28 cellular contexts compared by ENCODE assay signal in the genomic region with DNA sequence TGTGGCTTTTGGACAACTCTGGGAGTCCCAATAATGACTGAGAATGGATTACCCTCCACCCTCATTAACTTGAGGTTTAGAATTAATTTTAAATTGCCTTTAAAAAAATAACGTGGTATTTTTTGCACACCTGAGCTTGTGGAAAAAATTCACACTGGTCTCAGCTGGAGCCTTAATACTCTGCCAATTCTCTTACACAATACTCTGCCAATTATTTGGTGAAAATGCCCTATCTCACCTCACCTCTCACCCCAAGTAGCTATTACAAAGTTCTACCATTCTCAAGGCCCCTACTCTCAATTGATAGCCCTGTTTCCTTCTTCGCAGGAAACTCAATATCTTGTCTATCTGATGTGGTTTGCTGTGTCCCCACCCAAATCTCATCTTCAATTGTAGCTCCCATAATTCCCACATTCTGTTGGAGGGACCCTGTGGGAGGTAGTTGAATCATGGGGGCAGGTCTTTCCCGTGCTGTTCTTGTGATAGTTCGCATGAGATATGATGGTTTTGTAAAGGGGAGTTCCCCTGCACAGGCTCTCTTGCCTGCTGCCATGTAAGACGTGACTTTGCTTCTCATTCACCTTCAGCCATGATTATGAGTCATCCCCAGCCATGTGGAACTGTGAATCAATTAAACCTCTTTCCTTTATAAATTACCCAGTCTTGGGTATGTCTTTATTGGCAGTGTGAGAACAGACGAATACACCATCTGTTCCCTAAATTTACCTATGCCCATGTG. TPM values are rescaled to one million over a fixed set of nuclear protein-coding genes. Genes with fewer than 3 reads are reported as not detected.
"Had no signal": no experiment of that assay in that cellular context is flagged by ENCODE, and none has a peak within 500 bp of the region (broad histone marks: within the 10 kb centered on the region; RNA-seq: fewer than 3 reads in every experiment).

No MANE protein-coding gene starts in this region.

- DNase-seq: activated B cell treated with CpG ODN at 0.5 μM for 24 hours; activated CD4-positive, alpha-beta T cell treated with anti-CD3 and anti-CD28 coated beads, Interleukin-2, amount 50 U/mL, for 4 hours; activated CD8-positive, alpha-beta memory T cell treated with anti-CD3 and anti-CD28 coated beads, Interleukin-2, amount 50 U/mL, for 4 hours; activated gamma-delta T cell; activated naive CD8-positive, alpha-beta T cell treated with anti-CD3 and anti-CD28 coated beads, Interleukin-2, amount 50 U/mL, for 24 hours; activated T-cell treated with anti-CD3 and anti-CD28 coated beads, Interleukin-2, amount 50 U/mL, for 1 hour; amygdala; central memory CD4-positive, alpha-beta T cell; foreskin fibroblast; head of caudate nucleus; hippocampal formation; immature natural killer cell; kidney; naive B cell; nephron progenitor cell; stimulated activated CD4-positive, alpha-beta T cell treated with anti-CD3 and anti-CD28 coated beads, Interleukin-1b, Interleukin-23, amount 100 ng/mL, for 48 hours; stimulated activated naive B cell treated with anti-CD40 and anti-IgM and Interleukin-4, amounts not matched to agents 10 μg/mL and 1 μg/mL and 100 μg/mL, for 72 hours; stomach; thyroid gland had no signal

- H3K36me3 ChIP-seq: breast epithelium, neutrophil, prostate gland, stomach, thyroid gland had no signal

- H3K27me3 Mint-ChIP-seq: activated B cell treated with CpG ODN at 0.5 μM for 24 hours; naive B cell; stimulated activated naive B cell treated with anti-CD40 and anti-IgM and Interleukin-4, amounts not matched to agents 10 μg/mL and 1 μg/mL and 100 μg/mL, for 72 hours had no signal

- H3K27ac Mint-ChIP-seq: activated B cell treated with CpG ODN at 0.5 μM for 24 hours; activated naive CD4-positive, alpha-beta T cell treated with anti-CD3 and anti-CD28 coated beads, Interleukin-2, amount 50 U/mL, for 24 hours; activated naive CD8-positive, alpha-beta T cell treated with anti-CD3 and anti-CD28 coated beads, Interleukin-2, amount 50 U/mL, for 24 hours; activated T-helper 1 cell treated with anti-CD3 and anti-CD28 coated beads, Interleukin-12 subunit alpha, Interleukin-12 subunit beta, Interleukin-2, Interleukin-4 antibody, amounts not matched to agents 30 ng/mL and 10 ng/mL and 1 ng/mL, durations not matched to agents 14 hours and 24 hours and 36 hours; immature natural killer cell; mesothelial cell of epicardium; nephron progenitor cell; stimulated activated naive B cell treated with anti-CD40 and anti-IgM and Interleukin-4, amounts not matched to agents 10 μg/mL and 1 μg/mL and 100 μg/mL, for 72 hours; T-helper 2 cell treated with Interferon-gamma antibody and Interleukin-4, amounts not matched to agents 5 μg/mL and 100 μg/mL, for 36 hours had no signal

- H3K4me3 Mint-ChIP-seq: activated B cell treated with CpG ODN at 0.5 μM for 24 hours; activated naive CD4-positive, alpha-beta T cell treated with anti-CD3 and anti-CD28 coated beads, Interleukin-2, amount 50 U/mL, for 24 hours; activated naive CD8-positive, alpha-beta T cell treated with anti-CD3 and anti-CD28 coated beads, Interleukin-2, amount 50 U/mL, for 24 hours; activated T-helper 1 cell treated with anti-CD3 and anti-CD28 coated beads, Interleukin-12 subunit alpha, Interleukin-12 subunit beta, Interleukin-2, Interleukin-4 antibody, amounts not matched to agents 30 ng/mL and 10 ng/mL and 1 ng/mL, durations not matched to agents 14 hours and 24 hours and 36 hours; immature natural killer cell; mesothelial cell of epicardium; naive B cell; nephron progenitor cell; stimulated activated naive B cell treated with anti-CD40 and anti-IgM and Interleukin-4, amounts not matched to agents 10 μg/mL and 1 μg/mL and 100 μg/mL, for 72 hours; T-helper 2 cell treated with Interferon-gamma antibody and Interleukin-4, amounts not matched to agents 5 μg/mL and 100 μg/mL, for 36 hours had no signal

- H3K4me1 Mint-ChIP-seq: activated B cell treated with CpG ODN at 0.5 μM for 24 hours; activated naive CD8-positive, alpha-beta T cell treated with anti-CD3 and anti-CD28 coated beads, Interleukin-2, amount 50 U/mL, for 24 hours; immature natural killer cell; mesothelial cell of epicardium; naive B cell; nephron progenitor cell; stimulated activated naive B cell treated with anti-CD40 and anti-IgM and Interleukin-4, amounts not matched to agents 10 μg/mL and 1 μg/mL and 100 μg/mL, for 72 hours had no signal

- H3K4me1 ChIP-seq: breast epithelium, prostate gland, stomach, thyroid gland had no signal

- H3K27ac ChIP-seq: breast epithelium, neutrophil, prostate gland, stomach, thyroid gland had no signal

- H3K9me3 ChIP-seq: breast epithelium, neutrophil, prostate gland, thyroid gland had no signal

- ATAC-seq: activated naive CD8-positive, alpha-beta T cell treated with anti-CD3 and anti-CD28 coated beads, Interleukin-2, amount 50 U/mL, for 24 hours; stimulated activated naive B cell treated with anti-CD40 and anti-IgM and Interleukin-4, amounts not matched to agents 10 μg/mL and 1 μg/mL and 100 μg/mL, for 72 hours had no signal

- H3K36me3 Mint-ChIP-seq: activated naive CD4-positive, alpha-beta T cell treated with anti-CD3 and anti-CD28 coated beads, Interleukin-2, amount 50 U/mL, for 24 hours; immature natural killer cell; mesothelial cell of epicardium had no signal

- H3K27me3 ChIP-seq: breast epithelium, neutrophil, stomach, thyroid gland had no signal

- H3K4me3 ChIP-seq: breast epithelium, prostate gland, smooth muscle cell, stomach, thyroid gland had no signal

- H3K9me3 Mint-ChIP-seq: activated naive CD4-positive, alpha-beta T cell treated with anti-CD3 and anti-CD28 coated beads, Interleukin-2, amount 50 U/mL, for 24 hours; activated T-helper 1 cell treated with anti-CD3 and anti-CD28 coated beads, Interleukin-12 subunit alpha, Interleukin-12 subunit beta, Interleukin-2, Interleukin-4 antibody, amounts not matched to agents 30 ng/mL and 10 ng/mL and 1 ng/mL, durations not matched to agents 14 hours and 24 hours and 36 hours; immature natural killer cell had no signal

RNA-seq across cellular contexts. Expression of a gene that starts 32.7 kb away (rescaled TPM):
- total RNA-seq: osteocyte, smooth muscle cell had no signal
